19 cellular contexts compared by ENCODE assay signal in the genomic region with DNA sequence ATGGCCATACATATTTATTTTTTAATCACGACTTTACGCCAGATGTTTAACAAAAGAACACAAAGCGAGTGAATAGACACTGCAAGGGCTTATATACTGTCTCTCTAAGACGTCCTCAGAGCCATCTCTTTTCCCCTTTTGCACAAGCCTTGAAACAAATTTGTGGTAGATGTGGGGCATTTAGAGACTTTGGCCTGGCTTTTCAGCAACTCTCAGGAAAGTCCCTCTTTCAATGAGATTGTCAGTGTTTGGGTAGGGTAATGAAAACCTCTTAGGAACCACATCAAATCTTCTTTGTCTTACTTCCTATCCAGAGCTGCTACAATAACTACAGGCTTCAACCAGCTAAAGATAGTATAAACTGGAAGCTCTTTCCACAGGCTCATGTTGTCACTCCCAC.
A peak's percentile ranks its signal among the peaks of the same experiment; 100 is the strongest.
DNase-seq lines count a peak whose midpoint lies in the region; ATAC-seq and TF ChIP-seq lines count a peak whose summit lies in the region.
"Had no signal": no experiment of that assay in that cellular context is flagged by ENCODE, and none has a peak within 500 bp of the region (broad histone marks: within the 10 kb centered on the region; RNA-seq: fewer than 3 reads in every experiment).

No MANE protein-coding gene starts in this region.

- no peaks in the 10 kb centered on the region for H4K20me1 ChIP-seq in OCI-LY3 (ENCODE audit: insufficient read depth, low read length)
- H4K20me1 ChIP-seq: BLaER1 had no signal

- no peak overlapping the region for H3K23ac ChIP-seq in trophoblast cell (ENCODE audit: low read length)

- H2BK12ac ChIP-seq in trophoblast cell (ENCODE audit: low read length): no peak overlapping the region

- H3K9me3 ChIP-seq in OCI-LY3 (ENCODE audit: insufficient read depth, low read length) (0 out of 2 replicates have a peak, but pooled peaks cover 3% of the 10 kb centered on the region), stomach (peaks cover 0 to 3% (median 0%) of the 10 kb centered on the region in 4 donors), trophoblast cell (ENCODE audit: insufficient read depth, low read depth, low read length) (peaks cover 2% of the 10 kb centered on the region)
- H3K9me3 ChIP-seq: upper lobe of left lung had no signal

- no peak overlapping the region for H3K27ac Mint-ChIP-seq in activated T-helper 17 cell treated with anti-CD3 and anti-CD28 coated beads, Interleukin-2, amount 50 U/mL, for 72 hours
- H3K27ac Mint-ChIP-seq: stimulated activated effector memory CD8-positive, alpha-beta T cell treated with anti-CD3 and anti-CD28 coated beads, Interleukin-12 subunit alpha, Interleukin-12 subunit beta, amount 100 ng/mL, for 72 hours had no signal

- H2BK5ac ChIP-seq in trophoblast cell (ENCODE audit: low read depth, low read length, poor library complexity): no peak overlapping the region

- peak overlapping the region; percentile 31 for H3K4me2 ChIP-seq in OCI-LY3 (ENCODE audit: low read length)
- no peak overlapping the region for H3K4me2 ChIP-seq in trophoblast cell (ENCODE audit: low read length)
- H3K4me2 ChIP-seq: BLaER1, PC-9 had no signal

- no peak for DNase-seq in stomach
- no peak for DNase-seq in trophoblast cell
- DNase-seq in G401 (ENCODE audit: low spot score): no peak
- DNase-seq: activated gamma-delta T cell; kidney; NCI-H1694; NCI-H446 treated with DMSO at 0.1 percent for 48 hours; PC-9; stimulated activated CD4-positive, alpha-beta T cell treated with anti-CD3 and anti-CD28 coated beads, Interleukin-4, amount 100 ng/mL, for 4 hours; upper lobe of left lung had no signal

- TF ChIP-seq CTCF in OCI-LY3 (IDR thresholded peaks at IDR 0.05; ENCODE audit: low read depth, low read length) (no peak), stomach (IDR thresholded peaks at IDR 0.05) (no peak)

- H3K14ac ChIP-seq in trophoblast cell (ENCODE audit: low read length): no peak overlapping the region

- H3K4me1 ChIP-seq in OCI-LY3 (ENCODE audit: low read length): peaks cover 21% of the 10 kb centered on the region
- no peaks in the 10 kb centered on the region for H3K4me1 ChIP-seq in stomach
- H3K4me1 ChIP-seq in trophoblast cell (ENCODE audit: control insufficient read depth in 1 of 2, insufficient read depth in 2 of 2, low read length in 2 of 2): no peaks in the 10 kb centered on the region
- H3K4me1 ChIP-seq: BLaER1, upper lobe of left lung had no signal

- peaks cover 5% of the 10 kb centered on the region for H3K9me3 Mint-ChIP-seq in activated T-helper 17 cell treated with anti-CD3 and anti-CD28 coated beads, Interleukin-2, amount 50 U/mL, for 72 hours

- WGBS in stomach, 5 donors: 42 to 51% (median 49%) methylated on average over 4 of the region's 4 CpGs
- WGBS in trophoblast cell (ENCODE audit: extremely low coverage, insufficient coverage, insufficient read length): no CpG with 5 or more reads among the region's 4 CpGs

- intact Hi-C loops in stomach (cut with DNase I; ENCODE audit: low total_unique reads): no loop called here

- H3K27me3 ChIP-seq in OCI-LY3 (ENCODE audit: low read depth, low read length) (no peaks in the 10 kb centered on the region), stomach (no peaks in the 10 kb centered on the region), trophoblast cell (ENCODE audit: insufficient read depth, low read length) (no peaks in the 10 kb centered on the region)
- H3K27me3 ChIP-seq: BLaER1, upper lobe of left lung had no signal

- H3K27ac ChIP-seq in OCI-LY3 (ENCODE audit: low read length): no peak overlapping the region
- H3K27ac ChIP-seq in stomach: no peak overlapping the region
- H3K27ac ChIP-seq in trophoblast cell (ENCODE audit: low read depth, low read length): no peak overlapping the region
- H3K27ac ChIP-seq: BLaER1, HL-60, PC-9, SK-N-MC, upper lobe of left lung had no signal

- H3K18ac ChIP-seq in trophoblast cell (ENCODE audit: low read length): no peak overlapping the region

- no peaks in the 10 kb centered on the region for H3K79me1 ChIP-seq in trophoblast cell (ENCODE audit: low read length)

- peak; percentile 91 for ATAC-seq in GM18870 (IDR thresholded peaks at IDR 0.05; ENCODE audit: unreplicated experiment)
- ATAC-seq in GM21737 (IDR thresholded peaks at IDR 0.05; ENCODE audit: unreplicated experiment): peak; percentile 75
- peak; percentile 55 for ATAC-seq in HG03066 (IDR thresholded peaks at IDR 0.05; ENCODE audit: low read depth, unreplicated experiment)
- ATAC-seq in activated T-helper 17 cell treated with anti-CD3 and anti-CD28 coated beads, Interleukin-2, amount 50 U/mL, for 72 hours (replicated peaks): no peak
- ATAC-seq: stimulated activated effector memory CD8-positive, alpha-beta T cell treated with anti-CD3 and anti-CD28 coated beads, Interleukin-12 subunit alpha, Interleukin-12 subunit beta, amount 100 ng/mL, for 72 hours had no signal

- no peak overlapping the region for H4K12ac ChIP-seq in trophoblast cell (ENCODE audit: low read depth, low read length)

- H3K4ac ChIP-seq in trophoblast cell (ENCODE audit: low read depth, low read length): no peak overlapping the region

- in situ Hi-C loops in G401 (cut with HindIII; ENCODE audit: low sequenced_read_pairs): no loop called here

- no peak overlapping the region for H3K4me3 Mint-ChIP-seq in activated T-helper 17 cell treated with anti-CD3 and anti-CD28 coated beads, Interleukin-2, amount 50 U/mL, for 72 hours
- H3K4me3 Mint-ChIP-seq: stimulated activated effector memory CD8-positive, alpha-beta T cell treated with anti-CD3 and anti-CD28 coated beads, Interleukin-12 subunit alpha, Interleukin-12 subunit beta, amount 100 ng/mL, for 72 hours had no signal

- TF ChIP-seq POLR2A in stomach (IDR thresholded peaks at IDR 0.05): no peak

- H3K9ac ChIP-seq in OCI-LY3 (ENCODE audit: low read length): no peak overlapping the region
- H3K9ac ChIP-seq in trophoblast cell (ENCODE audit: low read length): no peak overlapping the region
- H3K9ac ChIP-seq: BLaER1 had no signal

- H3K36me3 ChIP-seq in OCI-LY3 (replicated peaks; ENCODE audit: low read depth, low read length): no peaks in the 10 kb centered on the region
- H3K36me3 ChIP-seq in stomach: no peaks in the 10 kb centered on the region
- no peaks in the 10 kb centered on the region for H3K36me3 ChIP-seq in trophoblast cell (ENCODE audit: control insufficient read depth in 1 of 2, insufficient read depth in 2 of 2, low read length in 2 of 2)
- H3K36me3 ChIP-seq: BLaER1, upper lobe of left lung had no signal

- H3K4me3 ChIP-seq in OCI-LY3 (ENCODE audit: low read length) (no peak overlapping the region), stomach (no peak overlapping the region), trophoblast cell (ENCODE audit: low read depth, low read length) (no peak overlapping the region)
- H3K4me3 ChIP-seq: BLaER1, PC-9, SK-N-MC, upper lobe of left lung had no signal

- H3K27me3 Mint-ChIP-seq in activated T-helper 17 cell treated with anti-CD3 and anti-CD28 coated beads, Interleukin-2, amount 50 U/mL, for 72 hours: no peaks in the 10 kb centered on the region

- no peaks in the 10 kb centered on the region for H3K4me1 Mint-ChIP-seq in activated T-helper 17 cell treated with anti-CD3 and anti-CD28 coated beads, Interleukin-2, amount 50 U/mL, for 72 hours
- H3K4me1 Mint-ChIP-seq: stimulated activated effector memory CD8-positive, alpha-beta T cell treated with anti-CD3 and anti-CD28 coated beads, Interleukin-12 subunit alpha, Interleukin-12 subunit beta, amount 100 ng/mL, for 72 hours had no signal

- no peak overlapping the region for H4K91ac ChIP-seq in trophoblast cell (ENCODE audit: low read depth, low read length)

- H3K79me2 ChIP-seq in OCI-LY3 (ENCODE audit: low read length) (no peaks in the 10 kb centered on the region), trophoblast cell (ENCODE audit: control insufficient read depth, insufficient read depth, low read length, poor library complexity) (no peaks in the 10 kb centered on the region)

- TF ChIP-seq EP300 in stomach (IDR thresholded peaks at IDR 0.05): no peak

- H2AFZ ChIP-seq in OCI-LY3 (ENCODE audit: low read depth, low read length) (no peak overlapping the region), trophoblast cell (ENCODE audit: insufficient read depth, low read length, poor library complexity) (no peak overlapping the region)
- H2AFZ ChIP-seq: PC-9 had no signal

- no peak overlapping the region for H2BK120ac ChIP-seq in trophoblast cell (ENCODE audit: insufficient read depth, low read length, poor library complexity)

- H2AK5ac ChIP-seq in trophoblast cell (ENCODE audit: low read length): no peak overlapping the region

- H3K36me3 Mint-ChIP-seq in activated T-helper 17 cell treated with anti-CD3 and anti-CD28 coated beads, Interleukin-2, amount 50 U/mL, for 72 hours (ENCODE audit: low read depth): no peaks in the 10 kb centered on the region
- H3K36me3 Mint-ChIP-seq: stimulated activated effector memory CD8-positive, alpha-beta T cell treated with anti-CD3 and anti-CD28 coated beads, Interleukin-12 subunit alpha, Interleukin-12 subunit beta, amount 100 ng/mL, for 72 hours had no signal

- H4K8ac ChIP-seq in trophoblast cell (ENCODE audit: low read depth, low read length): no peak overlapping the region
